Comparison of ENCODE assay signal across 8 cellular contexts in genomic region chrY:20575531-20576088, GRCh38. TPM values are rescaled to one million over a fixed set of nuclear protein-coding genes. Genes with fewer than 3 reads are reported as not detected.
DNase-seq lines count a peak whose midpoint lies in the region; ATAC-seq and TF ChIP-seq lines count a peak whose summit lies in the region.

EIF1AY (plus strand) TSS chrY:20575776; CDS start chrY:20575872, 96 bp downstream.

- no peak for TF ChIP-seq CTCF in GM10248 (IDR thresholded peaks at IDR 0.05; ENCODE audit: control extremely low read depth, extremely low read depth, low read depth, missing control alignments)
- TF ChIP-seq CTCF in fibroblast of villous mesenchyme (IDR thresholded peaks at IDR 0.05; ENCODE audit: insufficient read depth, low read depth, low read length), result no peak

- ATAC-seq in HG03565 (IDR thresholded peaks at IDR 0.05; ENCODE audit: unreplicated experiment), result peak; percentile 91
- peak; percentile 90 to 96 for ATAC-seq in activated CD4-positive, CD25-positive, alpha-beta regulatory T cell treated with anti-CD3 and anti-CD28 coated beads, Interleukin-2, amount 50 U/mL, for 24 hours
- ATAC-seq in HG03135 (IDR thresholded peaks at IDR 0.05; ENCODE audit: unreplicated experiment), result no peak

- CTCF ChIA-PET in GM10248 (lab: Yijun Ruan, JAX), result no interaction called here

- DNase-seq in GM10248 (ENCODE audit: extremely low spot score) (peak; percentile 45), fibroblast of villous mesenchyme (ENCODE audit: low read depth) (peak; percentile 91), skeletal muscle cell (ENCODE audit: low read depth) (peak; percentile 78), mucosa of gallbladder (ENCODE audit: low spot score) (no peak), T-helper 9 cell (no peak)

- H3K4me3 ChIP-seq in fibroblast of villous mesenchyme (ENCODE audit: low read depth, low read length) (peak within 1 kb of the TSS; percentile 74), skeletal muscle cell (ENCODE audit: low read depth, low read length) (peak within 1 kb of the TSS; percentile 79)

- POLR2A ChIA-PET in GM10248 (lab: Yijun Ruan, JAX), result interaction anchor here (0.6 to 0.9 kb wide), 2 partner anchors 39 to 913 kb away, joined by 3 read pairs; no protein-coding TSS in a partner anchor

RNA-seq across cellular contexts. Expression of gene EIF1AY, which starts in this region (rescaled TPM):
- total RNA-seq in fibroblast of villous mesenchyme (1.7 TPM in 1 of 2 replicates, not detected in the other), mucosa of gallbladder (0.32 TPM)

Comparison
In these comparisons a context has a peak if more than half of its experiments do, and no peak if none do; other contexts are left out.
1. DNase-seq: peak in GM10248 (single experiment), fibroblast of villous mesenchyme (single experiment) and skeletal muscle cell (single experiment); none in mucosa of gallbladder (single experiment) and T-helper 9 cell (single experiment).